Comparison of ENCODE assay signal across 20 cellular contexts in genomic region chr2:240509667-240510512, GRCh38. TPM values are rescaled to one million over a fixed set of nuclear protein-coding genes. Genes with fewer than 3 reads are reported as not detected.
DNase-seq lines count a peak whose midpoint lies in the region; ATAC-seq and TF ChIP-seq lines count a peak whose summit lies in the region.
"Had no signal": no experiment of that assay in that cellular context is flagged by ENCODE, and none has a peak within 500 bp of the region (broad histone marks: within the 10 kb centered on the region; RNA-seq: fewer than 3 reads in every experiment).

No MANE protein-coding gene starts in this region.

- H3K36me3 Mint-ChIP-seq in activated T-cell treated with anti-CD3 and anti-CD28 coated beads, Interleukin-2, amount 50 U/mL, for 72 hours (ENCODE audit: insufficient read depth in 2 of 2) = peaks cover 0 to 2% of the 10 kb centered on the region in 2 donors
- no peaks in the 10 kb centered on the region for H3K36me3 Mint-ChIP-seq in WTC11

- TF ChIP-seq CTCF in WTC11 (IDR thresholded peaks at IDR 0.05) = no peak

- no peaks in the 10 kb centered on the region for H3K9me3 Mint-ChIP-seq in activated T-cell treated with anti-CD3 and anti-CD28 coated beads, Interleukin-2, amount 50 U/mL, for 72 hours
- no peaks in the 10 kb centered on the region for H3K9me3 Mint-ChIP-seq in WTC11
- H3K9me3 Mint-ChIP-seq: activated naive CD4-positive, alpha-beta T cell treated with anti-CD3 and anti-CD28 coated beads for 36 hours; IgD-negative memory B cell; T-cell had no signal

- no peak for ATAC-seq in activated T-cell treated with anti-CD3 and anti-CD28 coated beads, Interleukin-2, amount 50 U/mL, for 72 hours (replicated peaks in 1 of 2)
- no peak for ATAC-seq in WTC11
- ATAC-seq in left lobe of liver = no peak
- ATAC-seq in HG02610 (IDR thresholded peaks at IDR 0.05; ENCODE audit: unreplicated experiment) = no peak
- ATAC-seq in HG03095 (IDR thresholded peaks at IDR 0.05; ENCODE audit: unreplicated experiment) = no peak
- ATAC-seq: activated CD4-positive, alpha-beta T cell treated with anti-CD3 and anti-CD28 coated beads for 36 hours; psoas muscle; T-cell had no signal

- no peaks in the 10 kb centered on the region for H3K27me3 Mint-ChIP-seq in activated T-cell treated with anti-CD3 and anti-CD28 coated beads, Interleukin-2, amount 50 U/mL, for 72 hours (ENCODE audit: low read depth)
- H3K27me3 Mint-ChIP-seq in WTC11 (ENCODE audit: low read depth) = no peaks in the 10 kb centered on the region
- H3K27me3 Mint-ChIP-seq: activated CD4-positive, alpha-beta T cell treated with anti-CD3 and anti-CD28 coated beads for 36 hours; IgD-negative memory B cell; T-cell had no signal

- DNase-seq in activated T-cell treated with anti-CD3 and anti-CD28 coated beads, Interleukin-2, amount 50 U/mL, for 1 hour = peak; percentile 8
- no peak for DNase-seq in activated T-cell treated with anti-CD3 and anti-CD28 coated beads, Interleukin-2, amount 50 U/mL, for 72 hours
- DNase-seq in WTC11 (ENCODE audit: low spot score) = no peak
- DNase-seq in left lobe of liver (ENCODE audit: low spot score) = peak; percentile 26
- DNase-seq in stimulated activated CD8-positive, alpha-beta memory T cell treated with anti-CD3 and anti-CD28 coated beads, Interleukin-4, amount 100 ng/mL, for 48 hours = peak; percentile 9
- DNase-seq in NCI-H524 treated with DMSO at 0.1 percent for 48 hours (lab: John Stamatoyannopoulos, UW) = no peak
- DNase-seq: activated CD4-positive, alpha-beta T cell treated with anti-CD3 and anti-CD28 coated beads for 36 hours; activated naive CD4-positive, alpha-beta T cell treated with anti-CD3 and anti-CD28 coated beads for 36 hours; effector CD4-positive, alpha-beta T cell; esophagus squamous epithelium; MG63; NCI-H1436; NCI-H748 treated with DMSO at 0.1 percent for 48 hours; psoas muscle; Right ventricle myocardium superior; stimulated activated CD4-positive, alpha-beta T cell treated with anti-CD3 and anti-CD28 coated beads, Interleukin-4, amount 100 ng/mL, for 4 hours had no signal

- no peak overlapping the region for H3K4me3 Mint-ChIP-seq in activated T-cell treated with anti-CD3 and anti-CD28 coated beads, Interleukin-2, amount 50 U/mL, for 72 hours
- H3K4me3 Mint-ChIP-seq in WTC11 = no peak overlapping the region
- H3K4me3 Mint-ChIP-seq: activated CD4-positive, alpha-beta T cell treated with anti-CD3 and anti-CD28 coated beads for 36 hours; activated naive CD4-positive, alpha-beta T cell treated with anti-CD3 and anti-CD28 coated beads for 36 hours; IgD-negative memory B cell; T-cell had no signal

- CTCF ChIA-PET in WTC11 (lab: Charles Lee) = interaction anchor here (0.7 kb wide), 1 partner anchor 41 kb away, joined by 3 read pairs; no protein-coding TSS in a partner anchor

- POLR2A ChIA-PET in WTC11 (lab: Charles Lee) = no interaction called here

- H3K4me1 Mint-ChIP-seq in activated T-cell treated with anti-CD3 and anti-CD28 coated beads, Interleukin-2, amount 50 U/mL, for 72 hours (ENCODE audit: low read depth) = peaks cover 17% of the 10 kb centered on the region
- no peaks in the 10 kb centered on the region for H3K4me1 Mint-ChIP-seq in WTC11

- H3K27ac Mint-ChIP-seq in activated T-cell treated with anti-CD3 and anti-CD28 coated beads, Interleukin-2, amount 50 U/mL, for 72 hours = no peak overlapping the region
- no peak overlapping the region for H3K27ac Mint-ChIP-seq in WTC11
- H3K27ac Mint-ChIP-seq: activated CD4-positive, alpha-beta T cell treated with anti-CD3 and anti-CD28 coated beads for 36 hours; activated naive CD4-positive, alpha-beta T cell treated with anti-CD3 and anti-CD28 coated beads for 36 hours; IgD-negative memory B cell; T-cell had no signal

TF ChIP-seq in WTC11, 78 proteins besides CTCF, POLR2A, EP300 and RAD21:
- TF ChIP-seq FOXJ3 (CRISPR knock-in tag; IDR thresholded peaks at IDR 0.05; ENCODE audit: borderline replicate concordance) (no peak), IRF2 (CRISPR knock-in tag; IDR thresholded peaks at IDR 0.05; ENCODE audit: borderline replicate concordance, low read depth) (no peak), NFE2L1 (CRISPR knock-in tag; IDR thresholded peaks at IDR 0.05) (no peak), ZBTB43 (CRISPR knock-in tag; IDR thresholded peaks at IDR 0.05) (no peak), ZNF263 (CRISPR knock-in tag; IDR thresholded peaks at IDR 0.05; ENCODE audit: low read depth) (0 out of 2 replicates have a peak, but pooled peaks have one; percentile 15), SP1 (CRISPR knock-in tag; conservative IDR thresholded peaks at IDR 0.05) (no peak)
TF ChIP-seq in WTC11: peak in this region for 1.

RNA-seq across cellular contexts. Expression of gene ANKMY1, which starts 47.9 kb away (rescaled TPM):
- 10 to 100 TPM; 31.6 to 44.9 TPM for total RNA-seq in activated T-cell treated with anti-CD3 and anti-CD28 coated beads, Interleukin-2, amount 50 U/mL, for 72 hours
- total RNA-seq in WTC11 (2021) (4.6 to 7.8 TPM (median 5.2 TPM) in 3 replicates), left lobe of liver (13.1 TPM)

RNA-seq across cellular contexts. Expression of gene DUSP28, which starts 50.3 kb away (rescaled TPM):
- 1 to 10 TPM; 7.1 to 7.3 TPM for total RNA-seq in activated T-cell treated with anti-CD3 and anti-CD28 coated beads, Interleukin-2, amount 50 U/mL, for 72 hours
- total RNA-seq in WTC11 (2021) (2.2 to 2.3 TPM (median 2.2 TPM) in 3 replicates), left lobe of liver (2.0 TPM)

RNA-seq across cellular contexts. Expression of gene RNPEPL1, which starts 58.4 kb away (rescaled TPM):
- 10 to 100 TPM; 74.0 to 77.3 TPM for total RNA-seq in activated T-cell treated with anti-CD3 and anti-CD28 coated beads, Interleukin-2, amount 50 U/mL, for 72 hours
- total RNA-seq in WTC11 (2021) (18.8 to 20.5 TPM (median 19.4 TPM) in 3 replicates), left lobe of liver (40.6 TPM)

Comparison
In these comparisons a context has a peak if more than half of its experiments do, and no peak if none do; other contexts are left out.
1. DNase-seq: peak in activated T-cell treated with anti-CD3 and anti-CD28 coated beads, Interleukin-2, amount 50 U/mL, for 1 hour (single experiment), left lobe of liver (single experiment) and stimulated activated CD8-positive, alpha-beta memory T cell treated with anti-CD3 and anti-CD28 coated beads, Interleukin-4, amount 100 ng/mL, for 48 hours (single experiment); none in activated T-cell treated with anti-CD3 and anti-CD28 coated beads, Interleukin-2, amount 50 U/mL, for 72 hours (0 of 2), WTC11 (single experiment) and NCI-H524 treated with DMSO at 0.1 percent for 48 hours (single experiment).